ENCODE assay signal across 21 cellular contexts in the genomic region with DNA sequence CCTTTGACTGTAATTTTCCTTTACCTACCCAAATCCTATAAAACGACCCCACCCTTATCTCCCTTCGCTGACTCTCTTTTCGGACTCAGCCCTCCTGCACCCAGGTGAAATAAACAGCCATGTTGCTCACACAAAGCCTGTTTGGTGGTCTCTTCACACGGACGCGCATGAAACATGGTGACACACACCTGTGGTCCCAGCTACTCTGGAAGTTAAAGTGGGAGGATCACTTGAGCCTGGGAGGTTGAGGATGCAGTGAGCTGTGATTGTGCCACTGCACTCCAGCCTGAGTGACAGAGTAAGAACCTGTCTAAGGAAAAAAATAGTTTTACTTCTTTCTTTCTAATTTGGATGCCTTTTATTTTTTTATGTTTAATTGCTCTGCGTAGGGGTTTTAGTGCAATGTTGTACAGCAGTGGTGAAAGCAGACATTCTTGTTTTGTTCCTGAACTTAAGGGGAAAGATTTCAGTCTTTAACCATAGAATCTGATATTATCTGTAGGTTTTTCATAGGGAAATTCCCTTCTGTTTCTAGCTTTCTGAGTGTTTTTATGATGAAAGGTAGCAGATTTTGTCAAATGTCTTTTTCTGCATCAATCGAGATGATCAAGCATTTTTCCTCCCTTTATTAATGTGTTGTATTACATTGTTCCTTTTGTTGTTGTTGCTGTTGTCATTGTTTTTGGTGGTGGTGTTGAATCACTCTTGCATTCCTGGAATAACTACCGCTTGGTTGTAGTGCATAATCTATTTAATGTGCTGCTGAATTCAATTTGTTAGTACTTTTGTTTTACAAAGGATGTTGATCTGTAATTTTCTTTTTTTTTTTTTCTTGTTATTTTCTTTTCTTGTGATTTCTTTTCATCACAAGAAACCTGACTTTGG.
DNase-seq lines count a peak whose midpoint lies in the region; ATAC-seq, FAIRE-seq and TF ChIP-seq lines count a peak whose summit lies in the region.
"Had no signal": no experiment of that assay in that cellular context is flagged by ENCODE, and none has a peak within 500 bp of the region (broad histone marks: within the 10 kb centered on the region; RNA-seq: fewer than 3 reads in every experiment).

No MANE protein-coding gene starts in this region.

- intact Hi-C loops in tibial artery (cut with DNase I; ENCODE audit: low total_unique reads): no loop called here

- peaks cover 3% of the 10 kb centered on the region for H3K9me3 Mint-ChIP-seq in activated T-helper 17 cell treated with anti-CD3 and anti-CD28 coated beads, Interleukin-2, amount 50 U/mL, for 72 hours
- H3K9me3 Mint-ChIP-seq in osteocyte (ENCODE audit: unreplicated experiment): peaks cover 18% of the 10 kb centered on the region
- H3K9me3 Mint-ChIP-seq: CD4-positive, alpha-beta T cell; dendritic cell treated with granulocyte-macrophage colony-stimulating factor and Interleukin-4, amounts not matched to agents 40 ng/mL and 50 ng/mL, for 4 days had no signal

- H3K9me3 ChIP-seq in tibial artery: no peaks in the 10 kb centered on the region
- H3K9me3 ChIP-seq: gastroesophageal sphincter, stomach had no signal

- H3K36me3 ChIP-seq in tibial artery: no peaks in the 10 kb centered on the region
- H3K36me3 ChIP-seq: gastroesophageal sphincter, stomach had no signal

- peak; percentile 93 for FAIRE-seq in H54 (lab: Jason Lieb, UNC)

- no peak overlapping the region for H3K27ac ChIP-seq in tibial artery
- H3K27ac ChIP-seq: gastroesophageal sphincter, skin epidermis, stomach had no signal

- peaks cover 11% of the 10 kb centered on the region for H3K27me3 Mint-ChIP-seq in activated T-helper 17 cell treated with anti-CD3 and anti-CD28 coated beads, Interleukin-2, amount 50 U/mL, for 72 hours
- no peaks in the 10 kb centered on the region for H3K27me3 Mint-ChIP-seq in osteocyte (ENCODE audit: unreplicated experiment)

- no peak overlapping the region for H3K4me3 Mint-ChIP-seq in activated T-helper 17 cell treated with anti-CD3 and anti-CD28 coated beads, Interleukin-2, amount 50 U/mL, for 72 hours
- H3K4me3 Mint-ChIP-seq in osteocyte (ENCODE audit: unreplicated experiment): no peak overlapping the region
- H3K4me3 Mint-ChIP-seq: activated naive CD8-positive, alpha-beta T cell treated with anti-CD3 and anti-CD28 coated beads, Interleukin-2, amount 50 U/mL, for 24 hours; CD4-positive, alpha-beta T cell; dendritic cell treated with granulocyte-macrophage colony-stimulating factor and Interleukin-4, amounts not matched to agents 40 ng/mL and 50 ng/mL, for 4 days had no signal

- H3K27me3 ChIP-seq in tibial artery: no peaks in the 10 kb centered on the region
- H3K27me3 ChIP-seq: gastroesophageal sphincter, stomach had no signal

- H3K4me1 ChIP-seq in tibial artery: no peaks in the 10 kb centered on the region
- H3K4me1 ChIP-seq: gastroesophageal sphincter, stomach had no signal

- no peak overlapping the region for H3K27ac Mint-ChIP-seq in activated T-helper 17 cell treated with anti-CD3 and anti-CD28 coated beads, Interleukin-2, amount 50 U/mL, for 72 hours
- peak overlapping the region; percentile 24 for H3K27ac Mint-ChIP-seq in osteocyte (ENCODE audit: unreplicated experiment)
- H3K27ac Mint-ChIP-seq: activated naive CD8-positive, alpha-beta T cell treated with anti-CD3 and anti-CD28 coated beads, Interleukin-2, amount 50 U/mL, for 24 hours; CD4-positive, alpha-beta T cell; dendritic cell treated with granulocyte-macrophage colony-stimulating factor and Interleukin-4, amounts not matched to agents 40 ng/mL and 50 ng/mL, for 4 days had no signal

- DNase-seq in H54 (ENCODE audit: insufficient read length, low spot score): no peak
- peak; percentile 21 for DNase-seq in fibroblast of villous mesenchyme (ENCODE audit: low read depth)
- DNase-seq in osteocyte (ENCODE audit: extremely low spot score, unreplicated experiment): no peak
- DNase-seq in tibial artery: no peak
- no peak for DNase-seq in retina
- no peak for DNase-seq in Kasumi-1 (lab: John Stamatoyannopoulos, UW)
- DNase-seq: activated CD4-positive, CD25-positive, alpha-beta regulatory T cell treated with anti-CD3 and anti-CD28 coated beads, Interleukin-2, amount 50 U/mL, for 72 hours; activated naive CD8-positive, alpha-beta T cell treated with anti-CD3 and anti-CD28 coated beads, Interleukin-2, amount 50 U/mL, for 24 hours; CD4-positive, alpha-beta T cell; GOT3; KBM-7; NCI-H1417 treated with DMSO at 0.1 percent for 48 hours; NCI-H345; OCI-M1; stomach; SW 1271 had no signal

- no peaks in the 10 kb centered on the region for H3K36me3 Mint-ChIP-seq in activated T-helper 17 cell treated with anti-CD3 and anti-CD28 coated beads, Interleukin-2, amount 50 U/mL, for 72 hours (ENCODE audit: low read depth)
- peaks cover 5% of the 10 kb centered on the region for H3K36me3 Mint-ChIP-seq in osteocyte (ENCODE audit: unreplicated experiment)

- TF ChIP-seq CTCF in fibroblast of villous mesenchyme (IDR thresholded peaks at IDR 0.05; ENCODE audit: insufficient read depth, low read depth, low read length) (no peak), osteocyte (IDR thresholded peaks at IDR 0.05) (no peak), tibial artery (IDR thresholded peaks at IDR 0.05) (no peak)

- H3K4me3 ChIP-seq in fibroblast of villous mesenchyme (ENCODE audit: low read depth, low read length) (no peak overlapping the region), tibial artery (no peak overlapping the region)
- H3K4me3 ChIP-seq: gastroesophageal sphincter, skin epidermis, stomach had no signal

- H3K4me1 Mint-ChIP-seq in activated T-helper 17 cell treated with anti-CD3 and anti-CD28 coated beads, Interleukin-2, amount 50 U/mL, for 72 hours: peaks cover 13% of the 10 kb centered on the region
- H3K4me1 Mint-ChIP-seq in osteocyte (ENCODE audit: unreplicated experiment): peaks cover 29% of the 10 kb centered on the region

- peak; percentile 72 for ATAC-seq in activated T-helper 17 cell treated with anti-CD3 and anti-CD28 coated beads, Interleukin-2, amount 50 U/mL, for 72 hours (replicated peaks)
- ATAC-seq in GM21447 (IDR thresholded peaks at IDR 0.05; ENCODE audit: unreplicated experiment): no peak
- ATAC-seq: activated naive CD8-positive, alpha-beta T cell treated with anti-CD3 and anti-CD28 coated beads, Interleukin-2, amount 50 U/mL, for 24 hours; gastroesophageal sphincter had no signal

- TF ChIP-seq POLR2A in H54 (IDR thresholded peaks at IDR 0.05; ENCODE audit: low read depth, low read length): no peak
